Comparison of ENCODE assay signal across 8 cellular contexts in the genomic region with DNA sequence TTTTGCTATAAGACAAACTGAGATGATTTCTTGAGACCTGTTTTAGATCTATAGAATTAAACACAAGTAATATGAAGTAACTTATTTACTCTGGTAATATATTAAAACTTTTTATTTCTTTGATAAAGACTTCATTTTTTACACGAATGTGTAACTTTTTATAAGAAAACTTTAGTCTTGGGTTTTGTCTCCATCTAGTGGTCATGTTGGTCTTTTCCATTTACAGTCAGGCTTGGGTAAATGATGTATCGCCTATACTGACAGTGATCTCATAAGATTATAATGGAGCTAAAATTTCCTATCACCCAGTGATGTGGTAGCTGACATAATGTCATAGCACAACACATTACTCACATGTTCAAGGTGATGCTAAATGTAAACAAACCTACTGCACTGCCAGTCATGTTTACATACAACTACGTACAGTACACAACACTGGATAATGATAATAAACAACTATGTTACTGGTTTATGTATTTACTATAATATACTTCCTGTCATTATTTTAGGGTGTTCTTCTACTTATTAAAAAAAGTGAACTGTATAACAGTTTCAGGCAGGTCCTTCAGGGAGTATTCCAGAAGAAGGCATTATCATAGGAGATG. TPM values are rescaled to one million over a fixed set of nuclear protein-coding genes. Genes with fewer than 3 reads are reported as not detected.
DNase-seq lines count a peak whose midpoint lies in the region; ATAC-seq and TF ChIP-seq lines count a peak whose summit lies in the region.

No MANE protein-coding gene starts in this region.

- H3K27me3 ChIP-seq in mammary epithelial cell (ENCODE audit: insufficient read depth, low read length) (no peaks in the 10 kb centered on the region), lower lobe of right lung (ENCODE audit: low read depth) (no peaks in the 10 kb centered on the region)

- dilution Hi-C loops in mammary epithelial cell (cut with HindIII; ENCODE audit: low sequenced_read_pairs), result no loop called here

- intact Hi-C loops in mammary epithelial cell (cut with micrococcal nuclease) (loop anchor here (1.0 to 5.0 kb wide), 6 partner anchors 87 to 1267 kb away; no protein-coding TSS in a partner anchor), lower lobe of right lung (cut with DNase I) (no loop called here)

- H3K4me1 ChIP-seq in mammary epithelial cell (ENCODE audit: insufficient read depth, low read length) (no peaks in the 10 kb centered on the region), lower lobe of right lung (no peaks in the 10 kb centered on the region)

- peaks cover 4% of the 10 kb centered on the region for H3K36me3 ChIP-seq in mammary epithelial cell (ENCODE audit: insufficient read depth, low read length)
- peaks cover 26% of the 10 kb centered on the region for H3K36me3 ChIP-seq in lower lobe of right lung

- H2AFZ ChIP-seq in mammary epithelial cell (ENCODE audit: low read depth, low read length), result no peak overlapping the region

- 14% methylated on average over 3 of the region's 3 CpGs for WGBS in mammary epithelial cell (ENCODE audit: low coverage, missing lambda C conversion rate)

- H3K9ac ChIP-seq in mammary epithelial cell (ENCODE audit: insufficient read depth, low read length), result no peak overlapping the region

- in situ Hi-C loops in mammary epithelial cell (cut with MboI; ENCODE audit: low sequenced_read_pairs in 2 of 2), result loop anchor here in 1 of 2 donors (10.0 kb wide), 1 partner anchor 180 kb away; no protein-coding TSS in a partner anchor

- ATAC-seq in HG02763 (IDR thresholded peaks at IDR 0.05; ENCODE audit: unreplicated experiment), result peak; percentile 68
- peak; percentile 41 to 46 for ATAC-seq in lower lobe of right lung

- TF ChIP-seq CTCF in mammary epithelial cell (conservative IDR thresholded peaks at IDR 0.05 in 1 of 2, IDR thresholded peaks at IDR 0.05 in 1 of 2; ENCODE audit: extremely low read depth in 1 of 2, insufficient read depth in 1 of 2, low read depth in 1 of 2, low read length in 2 of 2) (peak; percentile 62 to 65), lower lobe of right lung (IDR thresholded peaks at IDR 0.05) (peak; percentile 74)

- H3K4me3 ChIP-seq in mammary epithelial cell (replicated peaks in 1 of 3; ENCODE audit: insufficient read depth in 1 of 3, low read depth in 2 of 3, low read length in 3 of 3), result no peak overlapping the region
- H3K4me3 ChIP-seq in lower lobe of right lung, result no peak overlapping the region

- DNase-seq in NCI-H2171 treated with DMSO at 0.1 percent for 48 hours (lab: John Stamatoyannopoulos, UW) (peak; percentile 49), NCI-H2171 (lab: John Stamatoyannopoulos, UW) (no peak), NCI-H748 treated with DMSO at 0.1 percent for 48 hours (lab: John Stamatoyannopoulos, UW) (peak; percentile 14), mammary epithelial cell (peak; percentile 38), lower lobe of right lung (no peak), T-helper 9 cell (no peak), T1000 (lab: John Stamatoyannopoulos, UW) (no peak)

- H3K79me2 ChIP-seq in mammary epithelial cell (ENCODE audit: insufficient read depth, low read length), result no peaks in the 10 kb centered on the region

- no peak overlapping the region for H3K4me2 ChIP-seq in mammary epithelial cell (ENCODE audit: insufficient read depth, low read depth, low read length)

- CTCF ChIA-PET in mammary epithelial cell (lab: Charles Lee; ENCODE audit: low non-redundant PET), result interaction anchor here (1.5 kb wide), 1 partner anchor 609 kb away, joined by 12 read pairs; no protein-coding TSS in a partner anchor

- BruUV-seq in mammary epithelial cell (replicated peaks; lab: Mats Ljungman, UMichigan), result no TSS peak

- H3K27ac ChIP-seq in mammary epithelial cell (ENCODE audit: insufficient read depth, low read depth, low read length) (no peak overlapping the region), lower lobe of right lung (no peak overlapping the region)

- H3K9me3 ChIP-seq in mammary epithelial cell (replicated peaks; ENCODE audit: insufficient read depth, low read length), result no peaks in the 10 kb centered on the region
- no peaks in the 10 kb centered on the region for H3K9me3 ChIP-seq in lower lobe of right lung

- no peaks in the 10 kb centered on the region for H4K20me1 ChIP-seq in mammary epithelial cell (ENCODE audit: insufficient read depth, low read length)

RNA-seq across cellular contexts. Expression of a gene that starts 7.5 kb away (rescaled TPM):
- total RNA-seq in mammary epithelial cell, result not detected
- polyA plus RNA-seq in mammary epithelial cell, result not detected
- polyA minus RNA-seq in mammary epithelial cell, result not detected
- total RNA-seq in lower lobe of right lung, result 2.5 TPM

RNA-seq across cellular contexts. Expression of a gene that starts 11.0 kb away (rescaled TPM):
- 10 to 100 TPM in 1 of 2 donors, 1 to 10 TPM in 1; 9.4 to 13.8 TPM for total RNA-seq in mammary epithelial cell
- polyA plus RNA-seq in mammary epithelial cell, result 6.2 TPM
- 4.4 TPM for polyA minus RNA-seq in mammary epithelial cell
- total RNA-seq in lower lobe of right lung, result 14.7 TPM

RNA-seq across cellular contexts. Expression of a gene that starts 11.1 kb away (rescaled TPM):
- total RNA-seq in mammary epithelial cell, result 10 to 100 TPM; 10.3 to 19.5 TPM
- polyA plus RNA-seq in mammary epithelial cell, result 5.8 TPM
- polyA minus RNA-seq in mammary epithelial cell, result 4.8 TPM
- total RNA-seq in lower lobe of right lung, result 17.6 TPM

RNA-seq across cellular contexts. Expression of a gene that starts 38.9 kb away (rescaled TPM):
- 1 to 10 TPM in 1 of 2 donors, under 1 TPM in 1; 0.33 to 1.2 TPM for total RNA-seq in mammary epithelial cell
- polyA plus RNA-seq in mammary epithelial cell, result 0.56 TPM
- polyA minus RNA-seq in mammary epithelial cell, result 2.4 TPM
- total RNA-seq in lower lobe of right lung, result 7.1 TPM

Comparison
In these comparisons a context has a peak if more than half of its experiments do, and no peak if none do; other contexts are left out.
1. DNase-seq: peak in NCI-H2171 treated with DMSO at 0.1 percent for 48 hours (single experiment), NCI-H748 treated with DMSO at 0.1 percent for 48 hours (single experiment) and mammary epithelial cell (single experiment); none in NCI-H2171 (single experiment), lower lobe of right lung (single experiment), T-helper 9 cell (single experiment) and T1000 (single experiment).